In the genomic region with DNA sequence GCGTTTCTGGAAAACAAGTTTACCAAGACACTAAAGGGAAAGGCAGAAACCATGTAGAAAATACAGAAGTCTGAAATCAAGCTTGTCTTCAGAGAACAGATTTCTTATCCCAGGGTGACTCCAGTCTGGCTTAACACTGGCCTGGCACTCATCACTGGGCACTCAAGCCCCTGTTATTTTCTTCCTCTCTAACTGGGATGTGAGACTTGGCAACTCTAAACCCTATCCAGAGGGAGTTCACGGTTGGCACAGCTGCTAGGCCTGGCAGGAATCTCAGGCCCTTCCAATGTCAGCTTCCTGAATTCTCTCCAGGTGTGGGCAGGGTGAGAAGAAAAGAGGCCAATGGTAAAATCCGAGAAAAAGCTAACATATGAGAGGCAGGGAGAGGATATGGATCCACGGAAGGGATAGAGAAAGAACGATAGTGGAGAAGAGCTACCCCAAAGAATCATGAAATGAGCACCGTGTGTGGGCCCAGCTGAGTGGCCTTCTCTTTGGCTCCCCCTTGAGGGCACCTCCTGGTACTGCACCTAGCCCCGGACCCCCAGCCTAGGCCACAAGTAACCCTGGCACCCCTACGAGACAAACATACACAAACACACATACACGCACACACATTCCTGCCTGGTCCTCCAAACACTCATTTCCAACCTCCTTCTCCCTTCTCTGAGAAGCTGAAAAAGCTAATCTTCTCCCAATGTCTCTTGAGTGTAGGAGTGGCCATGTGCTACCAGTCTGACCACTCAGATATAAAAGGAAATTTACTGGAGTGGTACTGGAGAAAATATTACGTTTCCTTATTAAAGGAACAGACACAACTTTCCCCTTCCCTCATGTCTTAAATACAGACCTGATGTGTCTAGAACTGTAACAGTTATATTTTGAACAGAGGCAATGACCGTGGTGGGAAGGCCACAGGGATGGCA, we compare ENCODE assay signal across 8 cellular contexts. TPM values are rescaled to one million over a fixed set of nuclear protein-coding genes. Genes with fewer than 3 reads are reported as not detected.
DNase-seq lines count a peak whose midpoint lies in the region; ATAC-seq, FAIRE-seq and TF ChIP-seq lines count a peak whose summit lies in the region.

No MANE protein-coding gene starts in this region.

- peak; percentile 20 for DNase-seq in AG10803 (ENCODE audit: low read depth)
- no peak for DNase-seq in bronchial epithelial cell (ENCODE audit: low read depth)
- peak in 4 of 9 donors; percentile 16 to 37 (median 27) for DNase-seq in naive thymus-derived CD4-positive, alpha-beta T cell
- no peak for DNase-seq in epidermal melanocyte (ENCODE audit: insufficient read length, low spot score)
- DNase-seq in GOT3 (lab: John Stamatoyannopoulos, UW) = no peak

- peak; percentile 63 for TF ChIP-seq CTCF in AG10803 (conservative IDR thresholded peaks at IDR 0.05; ENCODE audit: low read length)
- TF ChIP-seq CTCF in OCI-LY3 (IDR thresholded peaks at IDR 0.05; ENCODE audit: low read depth, low read length) = peak; percentile 78
- TF ChIP-seq CTCF in bronchial epithelial cell (IDR thresholded peaks at IDR 0.05; ENCODE audit: insufficient read depth, low read length, severe bottlenecking) = peak; percentile 89

- H3K36me3 Mint-ChIP-seq in naive thymus-derived CD4-positive, alpha-beta T cell = no peaks in the 10 kb centered on the region

- intact Hi-C loops in naive thymus-derived CD4-positive, alpha-beta T cell (cut with micrococcal nuclease) = no loop called here

- H3K4me3 ChIP-seq in AG10803 (ENCODE audit: low read length) = no peak overlapping the region
- H3K4me3 ChIP-seq in OCI-LY3 (ENCODE audit: low read length) = 0 out of 2 replicates have a peak overlapping the region, but pooled peaks have one; percentile 22
- H3K4me3 ChIP-seq in bronchial epithelial cell (ENCODE audit: low read depth, low read length) = no peak overlapping the region
- H3K4me3 ChIP-seq in naive thymus-derived CD4-positive, alpha-beta T cell (ENCODE audit: low read length) = no peak overlapping the region

- peak overlapping the region; percentile 61 for H3K4me2 ChIP-seq in OCI-LY3 (ENCODE audit: low read length)

- H3K4me1 Mint-ChIP-seq in naive thymus-derived CD4-positive, alpha-beta T cell = no peaks in the 10 kb centered on the region

- H4K20me1 ChIP-seq in OCI-LY3 (ENCODE audit: insufficient read depth, low read length) = peaks cover 3% of the 10 kb centered on the region; the same call in 1 of the 2 replicates

- POLR2A ChIA-PET in naive thymus-derived CD4-positive, alpha-beta T cell (lab: Charles Lee) = no interaction called here

- ATAC-seq in GM18508 (IDR thresholded peaks at IDR 0.05; ENCODE audit: insufficient read depth, unreplicated experiment) (peak; percentile 69), HG02884 (IDR thresholded peaks at IDR 0.05; ENCODE audit: unreplicated experiment) (peak; percentile 76)
- peak; percentile 63 for ATAC-seq in naive thymus-derived CD4-positive, alpha-beta T cell

- H3K36me3 ChIP-seq in OCI-LY3 (replicated peaks; ENCODE audit: low read depth, low read length) (no peaks in the 10 kb centered on the region), bronchial epithelial cell (ENCODE audit: control insufficient read depth, insufficient read depth, low read length) (no peaks in the 10 kb centered on the region)
- H3K36me3 ChIP-seq in naive thymus-derived CD4-positive, alpha-beta T cell (ENCODE audit: control insufficient read depth in 2 of 3, insufficient read depth in 3 of 3, low read length in 3 of 3) = no peaks in the 10 kb centered on the region

- CTCF ChIA-PET in naive thymus-derived CD4-positive, alpha-beta T cell (lab: Charles Lee) = interaction anchor here (0.7 to 1.2 kb wide), 2 partner anchors 10 to 1943 kb away, joined by 3 to 4 read pairs; no protein-coding TSS in a partner anchor

- H3K4me3 Mint-ChIP-seq in naive thymus-derived CD4-positive, alpha-beta T cell = no peak overlapping the region

- no peaks in the 10 kb centered on the region for H3K9me3 ChIP-seq in OCI-LY3 (ENCODE audit: insufficient read depth, low read length)
- no peaks in the 10 kb centered on the region for H3K9me3 ChIP-seq in naive thymus-derived CD4-positive, alpha-beta T cell (ENCODE audit: control insufficient read depth in 2 of 3, low read length in 3 of 3)

- H3K4me1 ChIP-seq in OCI-LY3 (ENCODE audit: low read length) = peaks cover 38% of the 10 kb centered on the region
- H3K4me1 ChIP-seq in naive thymus-derived CD4-positive, alpha-beta T cell (ENCODE audit: control insufficient read depth in 2 of 2, insufficient read depth in 2 of 2, low read length in 2 of 2) = no peaks in the 10 kb centered on the region

- no peak overlapping the region for H2AFZ ChIP-seq in OCI-LY3 (ENCODE audit: low read depth, low read length)

- H3K27me3 Mint-ChIP-seq in naive thymus-derived CD4-positive, alpha-beta T cell = peaks cover 0 to 5% (median 0%) of the 10 kb centered on the region in 5 donors

- no peak overlapping the region for H3K9ac ChIP-seq in OCI-LY3 (ENCODE audit: low read length)

- peaks cover 19% of the 10 kb centered on the region; the same call in 1 of the 2 replicates for H3K27me3 ChIP-seq in OCI-LY3 (ENCODE audit: low read depth, low read length)
- H3K27me3 ChIP-seq in bronchial epithelial cell (ENCODE audit: control insufficient read depth, insufficient read depth, low read length) = no peaks in the 10 kb centered on the region
- H3K27me3 ChIP-seq in naive thymus-derived CD4-positive, alpha-beta T cell (ENCODE audit: control insufficient read depth in 2 of 2, insufficient read depth in 2 of 2, low read length in 2 of 2) = no peaks in the 10 kb centered on the region

- H3K79me2 ChIP-seq in OCI-LY3 (ENCODE audit: low read length) = no peaks in the 10 kb centered on the region

- no peaks in the 10 kb centered on the region for H3K9me3 Mint-ChIP-seq in naive thymus-derived CD4-positive, alpha-beta T cell

- no peak for FAIRE-seq in bronchial epithelial cell (lab: Jason Lieb, UNC)

- no peak overlapping the region for H3K27ac Mint-ChIP-seq in naive thymus-derived CD4-positive, alpha-beta T cell

- no peak overlapping the region for H3K27ac ChIP-seq in OCI-LY3 (ENCODE audit: low read length)
- no peak overlapping the region for H3K27ac ChIP-seq in naive thymus-derived CD4-positive, alpha-beta T cell (ENCODE audit: low read depth, low read length)

RNA-seq across cellular contexts. Expression of a gene that starts 16.6 kb away (rescaled TPM):
- total RNA-seq in bronchial epithelial cell = under 0.01 TPM in 1 of 2 replicates, not detected in the other
- total RNA-seq in naive thymus-derived CD4-positive, alpha-beta T cell = not detected
- polyA plus RNA-seq in naive thymus-derived CD4-positive, alpha-beta T cell = not detected
